Comparison of ENCODE assay signal across 20 cellular contexts in the genomic region with DNA sequence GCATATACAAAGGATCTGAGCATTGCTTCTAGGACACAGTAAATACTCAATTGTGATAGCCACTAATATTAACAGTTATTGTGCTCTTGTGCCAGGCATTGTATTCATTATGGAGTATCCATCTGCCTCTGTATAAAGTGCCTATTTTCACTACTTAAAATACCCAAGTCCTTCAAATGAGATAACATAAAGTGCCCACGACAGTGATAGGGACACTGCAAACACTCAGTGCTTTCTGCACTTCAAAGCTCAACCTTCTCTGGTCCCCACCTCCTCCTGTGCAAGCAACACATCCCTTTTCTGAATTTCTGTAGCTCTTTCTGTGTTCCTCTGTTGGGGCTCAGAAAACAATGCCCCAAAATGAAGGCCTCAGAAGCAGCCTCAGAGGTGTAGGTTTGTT. TPM values are rescaled to one million over a fixed set of nuclear protein-coding genes. Genes with fewer than 3 reads are reported as not detected.
DNase-seq lines count a peak whose midpoint lies in the region; ATAC-seq and TF ChIP-seq lines count a peak whose summit lies in the region.
"Had no signal": no experiment of that assay in that cellular context is flagged by ENCODE, and none has a peak within 500 bp of the region (broad histone marks: within the 10 kb centered on the region; RNA-seq: fewer than 3 reads in every experiment).

No MANE protein-coding gene starts in this region.

- H3K4me3 Mint-ChIP-seq in chondrocyte (ENCODE audit: unreplicated experiment) (no peak overlapping the region), osteocyte (ENCODE audit: unreplicated experiment) (no peak overlapping the region)
- H3K4me3 Mint-ChIP-seq: CD14-positive monocyte; CD4-positive, alpha-beta T cell; CD8-positive, alpha-beta memory T cell had no signal

- peak overlapping the region; percentile 66 for H3K27ac Mint-ChIP-seq in chondrocyte (ENCODE audit: unreplicated experiment)
- H3K27ac Mint-ChIP-seq in osteocyte (ENCODE audit: unreplicated experiment): peak overlapping the region; percentile 25
- H3K27ac Mint-ChIP-seq: CD4-positive, alpha-beta T cell; CD8-positive, alpha-beta memory T cell had no signal

- H3K9me3 Mint-ChIP-seq in chondrocyte (ENCODE audit: low read depth): no peaks in the 10 kb centered on the region
- H3K9me3 Mint-ChIP-seq in osteocyte (ENCODE audit: unreplicated experiment): no peaks in the 10 kb centered on the region
- H3K9me3 Mint-ChIP-seq: CD4-positive, alpha-beta T cell had no signal

- H3K27me3 Mint-ChIP-seq in chondrocyte (ENCODE audit: low read depth) (no peaks in the 10 kb centered on the region), osteocyte (ENCODE audit: unreplicated experiment) (no peaks in the 10 kb centered on the region)

- TF ChIP-seq CTCF in chondrocyte (IDR thresholded peaks at IDR 0.05): no peak
- TF ChIP-seq CTCF in osteocyte (IDR thresholded peaks at IDR 0.05): no peak

- intact Hi-C loops in left ventricle myocardium superior (cut with micrococcal nuclease): no loop called here
- intact Hi-C loops in left cardiac atrium (cut with DNase I): no loop called here

- peak; percentile 71 for ATAC-seq in left ventricle myocardium superior
- no peak for ATAC-seq in left cardiac atrium
- ATAC-seq in GM18868 (IDR thresholded peaks at IDR 0.05; ENCODE audit: unreplicated experiment): no peak
- ATAC-seq: A549, GM12878 had no signal

- peaks cover 33% of the 10 kb centered on the region for H3K4me1 Mint-ChIP-seq in chondrocyte (ENCODE audit: low read depth)
- H3K4me1 Mint-ChIP-seq in osteocyte (ENCODE audit: unreplicated experiment): peaks cover 3% of the 10 kb centered on the region
- H3K4me1 Mint-ChIP-seq: CD8-positive, alpha-beta memory T cell had no signal

- H3K36me3 Mint-ChIP-seq in chondrocyte (ENCODE audit: low read depth) (peaks cover 15% of the 10 kb centered on the region), osteocyte (ENCODE audit: unreplicated experiment) (peaks cover 14% of the 10 kb centered on the region)
- H3K36me3 Mint-ChIP-seq: CD14-positive monocyte; CD8-positive, alpha-beta memory T cell had no signal

- no peak for DNase-seq in left ventricle myocardium superior
- no peak for DNase-seq in left cardiac atrium
- no peak for DNase-seq in chondrocyte (ENCODE audit: low spot score)
- DNase-seq in osteocyte (ENCODE audit: extremely low spot score, unreplicated experiment): no peak
- DNase-seq in activated CD4-positive, alpha-beta T cell treated with anti-CD3 and anti-CD28 coated beads, Interleukin-2, amount 50 U/mL, for 4 hours: no peak
- DNase-seq: 8988T; ACHN; AML-193; BE2C; CD4-positive, alpha-beta T cell; CD8-positive, alpha-beta memory T cell; DMS 273 treated with DMSO at 0.1 percent for 48 hours; DMS79; EL; GDM1; GOT3 had no signal

RNA-seq across cellular contexts. Expression of gene DDAH1, which starts 6.6 kb away (rescaled TPM):
- total RNA-seq in left ventricle myocardium superior: 4.1 TPM
- total RNA-seq in left cardiac atrium: 10 to 100 TPM; 10.1 to 15.6 TPM
- 91.8 to 93.0 TPM (median 92.7 TPM) in 3 replicates for total RNA-seq in chondrocyte
- 40.8 and 46.8 TPM in 2 replicates for total RNA-seq in osteocyte
- total RNA-seq: CD4-positive, alpha-beta T cell; CD8-positive, alpha-beta memory T cell had no signal
